ENCODE assay signal across 15 cellular contexts in genomic region chr5:54832846-54833245, GRCh38.
DNase-seq lines count a peak whose midpoint lies in the region; ATAC-seq, FAIRE-seq and TF ChIP-seq lines count a peak whose summit lies in the region.
"Had no signal": no experiment of that assay in that cellular context is flagged by ENCODE, and none has a peak within 500 bp of the region (broad histone marks: within the 10 kb centered on the region; RNA-seq: fewer than 3 reads in every experiment).

No MANE protein-coding gene starts in this region.

- peak overlapping the region; percentile 100 for H3K18ac ChIP-seq in IMR-90 (ENCODE audit: low read depth, low read length)

- no peaks in the 10 kb centered on the region for H4K20me1 ChIP-seq in IMR-90 (ENCODE audit: insufficient read depth, low read length)
- H4K20me1 ChIP-seq: BLaER1 treated with 17β-estradiol and CSF1 and Interleukin-3, amounts not matched to agents 10 nM and 100 nM had no signal

- H3K4me1 Mint-ChIP-seq in central memory CD8-positive, alpha-beta T cell: peaks cover 45% of the 10 kb centered on the region
- no peaks in the 10 kb centered on the region for H3K4me1 Mint-ChIP-seq in stimulated activated effector memory CD8-positive, alpha-beta T cell treated with anti-CD3 and anti-CD28 coated beads, Interleukin-12 subunit alpha, Interleukin-12 subunit beta, amount 100 ng/mL, for 72 hours

- no peak overlapping the region for H3K4me3 ChIP-seq in IMR-90 (ENCODE audit: insufficient read depth, low read depth, low read length)
- no peak overlapping the region for H3K4me3 ChIP-seq in mucosa of descending colon
- H3K4me3 ChIP-seq: BLaER1 treated with 17β-estradiol and CSF1 and Interleukin-3, amounts not matched to agents 10 nM and 100 nM; testis had no signal

- H3K4me1 ChIP-seq in IMR-90 (ENCODE audit: control insufficient read depth, insufficient read depth, low read length): peaks cover 33% of the 10 kb centered on the region
- H3K4me1 ChIP-seq in mucosa of descending colon (ENCODE audit: low read depth): no peaks in the 10 kb centered on the region
- H3K4me1 ChIP-seq: testis had no signal

- peak overlapping the region; percentile 98; the same call in 1 of the 2 replicates for H2BK20ac ChIP-seq in IMR-90 (ENCODE audit: low read depth, low read length)

- H2BK5ac ChIP-seq in IMR-90 (ENCODE audit: low read depth, low read length, poor library complexity, severe bottlenecking): peak overlapping the region; percentile 68

- H3K9ac ChIP-seq in IMR-90 (ENCODE audit: low read depth, low read length): no peak overlapping the region
- H3K9ac ChIP-seq: BLaER1 treated with 17β-estradiol and CSF1 and Interleukin-3, amounts not matched to agents 10 nM and 100 nM had no signal

- TF ChIP-seq CTCF in IMR-90 (conservative IDR thresholded peaks at IDR 0.05; ENCODE audit: low read depth, low read length) (no peak), mucosa of descending colon (IDR thresholded peaks at IDR 0.05) (no peak)

- dilution Hi-C loops in IMR-90 (cut with HindIII; ENCODE audit: low sequenced_read_pairs, unreplicated experiment): no loop called here

- H3K36me3 Mint-ChIP-seq in central memory CD8-positive, alpha-beta T cell (ENCODE audit: insufficient read depth): peaks cover 7% of the 10 kb centered on the region
- H3K36me3 Mint-ChIP-seq in stimulated activated effector memory CD8-positive, alpha-beta T cell treated with anti-CD3 and anti-CD28 coated beads, Interleukin-12 subunit alpha, Interleukin-12 subunit beta, amount 100 ng/mL, for 72 hours: no peaks in the 10 kb centered on the region

- H3K56ac ChIP-seq in IMR-90 (ENCODE audit: extremely low read depth, insufficient read depth, low read length): no peak overlapping the region

- H4K8ac ChIP-seq in IMR-90 (ENCODE audit: low read depth in 2 of 2, low read length in 2 of 2): peak overlapping the region; percentile 50 to 70; a peak in 2 of 4 replicates

- H3K14ac ChIP-seq in IMR-90 (replicated peaks; ENCODE audit: low read depth, low read length): peak overlapping the region; percentile 94

- no peaks in the 10 kb centered on the region for H3K9me3 Mint-ChIP-seq in central memory CD8-positive, alpha-beta T cell
- no peaks in the 10 kb centered on the region for H3K9me3 Mint-ChIP-seq in stimulated activated effector memory CD8-positive, alpha-beta T cell treated with anti-CD3 and anti-CD28 coated beads, Interleukin-12 subunit alpha, Interleukin-12 subunit beta, amount 100 ng/mL, for 72 hours
- H3K9me3 Mint-ChIP-seq: activated T-cell treated with anti-CD3 and anti-CD28 coated beads, Interleukin-2, amount 50 U/mL, for 72 hours had no signal

- FAIRE-seq in frontal cortex (lab: Jason Lieb, UNC): no peak
- FAIRE-seq: GM18507 had no signal

- H3K27me3 ChIP-seq in IMR-90 (ENCODE audit: control insufficient read depth, insufficient read depth, low read length): no peaks in the 10 kb centered on the region
- H3K27me3 ChIP-seq: BLaER1 treated with 17β-estradiol and CSF1 and Interleukin-3, amounts not matched to agents 10 nM and 100 nM; testis had no signal

- peak overlapping the region; percentile 72 for H3K27ac ChIP-seq in IMR-90 (ENCODE audit: insufficient read depth, low read length)
- H3K27ac ChIP-seq: testis had no signal

- peak overlapping the region; percentile 88 for H3K4ac ChIP-seq in IMR-90 (ENCODE audit: low read depth, low read length)

- in situ Hi-C loops in IMR-90 (cut with MboI; ENCODE audit: low sequenced_read_pairs): no loop called here

- H3K4me3 Mint-ChIP-seq in central memory CD8-positive, alpha-beta T cell: no peak overlapping the region
- H3K4me3 Mint-ChIP-seq in stimulated activated effector memory CD8-positive, alpha-beta T cell treated with anti-CD3 and anti-CD28 coated beads, Interleukin-12 subunit alpha, Interleukin-12 subunit beta, amount 100 ng/mL, for 72 hours: no peak overlapping the region
- H3K4me3 Mint-ChIP-seq: activated T-cell treated with anti-CD3 and anti-CD28 coated beads, Interleukin-2, amount 50 U/mL, for 72 hours had no signal

- H2AK9ac ChIP-seq in IMR-90 (replicated peaks; ENCODE audit: low read depth, low read length, poor library complexity): no peak overlapping the region

- intact Hi-C loops in IMR-90 (cut with micrococcal nuclease) (no loop called here), mucosa of descending colon (cut with DNase I, micrococcal nuclease) (no loop called here), cardiac septum (cut with DNase I) (loop anchor here (5.0 kb wide), 2 partner anchors 41 to 111 kb away; no protein-coding TSS in a partner anchor)

- peak overlapping the region; percentile 53; the same call in 1 of the 2 replicates for H3K23ac ChIP-seq in IMR-90 (ENCODE audit: low read depth, low read length)

- no peak for ATAC-seq in IMR-90 (ENCODE audit: low read depth)
- ATAC-seq in central memory CD8-positive, alpha-beta T cell (replicated peaks; ENCODE audit: extremely low read depth, poor library complexity, severe bottlenecking): peak; percentile 84
- ATAC-seq in mucosa of descending colon: peak; percentile 62
- peak; percentile 56 for ATAC-seq in stimulated activated effector memory CD8-positive, alpha-beta T cell treated with anti-CD3 and anti-CD28 coated beads, Interleukin-12 subunit alpha, Interleukin-12 subunit beta, amount 100 ng/mL, for 72 hours
- ATAC-seq: HCT116 had no signal

- POLR2A ChIA-PET in IMR-90 (lab: Charles Lee; ENCODE audit: unreplicated experiment): no interaction called here

- TF ChIP-seq RAD21 in IMR-90 (IDR thresholded peaks at IDR 0.05; ENCODE audit: low read length): no peak

- DNase-seq in IMR-90: peak; percentile 53
- DNase-seq in central memory CD8-positive, alpha-beta T cell (ENCODE audit: low spot score in 2 of 2): no peak
- peak in 1 of 3 donors; percentile 51 for DNase-seq in mucosa of descending colon
- no peak for DNase-seq in stimulated activated effector memory CD8-positive, alpha-beta T cell treated with anti-CD3 and anti-CD28 coated beads, Interleukin-12 subunit alpha, Interleukin-12 subunit beta, amount 100 ng/mL, for 72 hours (ENCODE audit: low spot score in 2 of 2)
- no peak for DNase-seq in frontal cortex (ENCODE audit: low spot score in 2 of 2)
- DNase-seq in cardiac septum (ENCODE audit: low spot score): no peak
- DNase-seq in stimulated activated CD4-positive, alpha-beta T cell treated with anti-CD3 and anti-CD28 coated beads, Interleukin-15, amount 100 ng/mL, for 24 hours: no peak
- DNase-seq: activated T-cell treated with anti-CD3 and anti-CD28 coated beads, Interleukin-2, amount 50 U/mL, for 72 hours; DMS79; NCI-H2029; stimulated activated CD4-positive, alpha-beta T cell treated with anti-CD3 and anti-CD28 coated beads, Interleukin-1b, Interleukin-23, amount 100 ng/mL, for 48 hours; testis had no signal

- BruUV-seq in IMR-90 (replicated peaks; lab: Mats Ljungman, UMichigan): no TSS peak

- H3K27ac Mint-ChIP-seq in central memory CD8-positive, alpha-beta T cell (ENCODE audit: low read depth): peak overlapping the region; percentile 81
- H3K27ac Mint-ChIP-seq in stimulated activated effector memory CD8-positive, alpha-beta T cell treated with anti-CD3 and anti-CD28 coated beads, Interleukin-12 subunit alpha, Interleukin-12 subunit beta, amount 100 ng/mL, for 72 hours: peak overlapping the region; percentile 69
- H3K27ac Mint-ChIP-seq: activated T-cell treated with anti-CD3 and anti-CD28 coated beads, Interleukin-2, amount 50 U/mL, for 72 hours had no signal

- H3K9me1 ChIP-seq in IMR-90 (ENCODE audit: insufficient read depth, low read length): peaks cover 19% of the 10 kb centered on the region

- CTCF ChIA-PET in IMR-90 (lab: Yijun Ruan, JAX): no interaction called here

- H3K27me3 Mint-ChIP-seq in central memory CD8-positive, alpha-beta T cell: no peaks in the 10 kb centered on the region

- H2AK5ac ChIP-seq in IMR-90 (ENCODE audit: low read depth, low read length): peak overlapping the region; percentile 95

- WGBS in IMR-90 (ENCODE audit: extremely low coverage in 2 of 2, insufficient read length in 1 of 2), 2 experiments: 87% methylated on average over 3 of the region's 6 CpGs; no CpG with 5 or more reads in 1 of the 2 experiments

- peak overlapping the region; percentile 81 for H4K91ac ChIP-seq in IMR-90 (ENCODE audit: insufficient read depth, low read depth, low read length)

- H2BK120ac ChIP-seq in IMR-90 (ENCODE audit: low read depth, low read length): peak overlapping the region; percentile 94

- peaks cover 0 to 18% of the 10 kb centered on the region in 2 experiments; a peak in 3 of 4 replicates for H3K79me1 ChIP-seq in IMR-90 (ENCODE audit: low read depth in 1 of 2, low read length in 2 of 2)

- H2AFZ ChIP-seq in IMR-90 (replicated peaks; ENCODE audit: low read length, poor library complexity): no peak overlapping the region

- H4K5ac ChIP-seq in IMR-90 (ENCODE audit: low read depth, low read length): peak overlapping the region; percentile 89

- no peak overlapping the region for H3K4me2 ChIP-seq in IMR-90 (ENCODE audit: low read depth, low read length)

- no peak for TF ChIP-seq POLR2A in IMR-90 (IDR thresholded peaks at IDR 0.05; ENCODE audit: low read depth, low read length)

- no peaks in the 10 kb centered on the region for H3K9me3 ChIP-seq in IMR-90 (ENCODE audit: control insufficient read depth, insufficient read depth, low read length)
- no peaks in the 10 kb centered on the region for H3K9me3 ChIP-seq in mucosa of descending colon
- H3K9me3 ChIP-seq: testis had no signal

- peak overlapping the region; percentile 92; the same call in 2 of the 3 replicates for H2BK15ac ChIP-seq in IMR-90 (ENCODE audit: low read depth, low read length)

- H3K36me3 ChIP-seq in IMR-90 (ENCODE audit: control insufficient read depth, insufficient read depth, low read length) (no peaks in the 10 kb centered on the region), mucosa of descending colon (ENCODE audit: low read depth) (no peaks in the 10 kb centered on the region)
- H3K36me3 ChIP-seq: BLaER1 treated with 17β-estradiol and CSF1 and Interleukin-3, amounts not matched to agents 10 nM and 100 nM had no signal

TF ChIP-seq in IMR-90, 13 proteins besides CTCF, POLR2A, EP300 and RAD21:
- TF ChIP-seq RCOR1 (IDR thresholded peaks at IDR 0.05; ENCODE audit: insufficient replicate concordance, low read length) (no peak), MAFK (IDR thresholded peaks at IDR 0.05; ENCODE audit: low read depth, low read length) (no peak), CHD1 (IDR thresholded peaks at IDR 0.05; ENCODE audit: low read depth, low read length) (no peak)
